19 cellular contexts compared by ENCODE assay signal in the genomic region with DNA sequence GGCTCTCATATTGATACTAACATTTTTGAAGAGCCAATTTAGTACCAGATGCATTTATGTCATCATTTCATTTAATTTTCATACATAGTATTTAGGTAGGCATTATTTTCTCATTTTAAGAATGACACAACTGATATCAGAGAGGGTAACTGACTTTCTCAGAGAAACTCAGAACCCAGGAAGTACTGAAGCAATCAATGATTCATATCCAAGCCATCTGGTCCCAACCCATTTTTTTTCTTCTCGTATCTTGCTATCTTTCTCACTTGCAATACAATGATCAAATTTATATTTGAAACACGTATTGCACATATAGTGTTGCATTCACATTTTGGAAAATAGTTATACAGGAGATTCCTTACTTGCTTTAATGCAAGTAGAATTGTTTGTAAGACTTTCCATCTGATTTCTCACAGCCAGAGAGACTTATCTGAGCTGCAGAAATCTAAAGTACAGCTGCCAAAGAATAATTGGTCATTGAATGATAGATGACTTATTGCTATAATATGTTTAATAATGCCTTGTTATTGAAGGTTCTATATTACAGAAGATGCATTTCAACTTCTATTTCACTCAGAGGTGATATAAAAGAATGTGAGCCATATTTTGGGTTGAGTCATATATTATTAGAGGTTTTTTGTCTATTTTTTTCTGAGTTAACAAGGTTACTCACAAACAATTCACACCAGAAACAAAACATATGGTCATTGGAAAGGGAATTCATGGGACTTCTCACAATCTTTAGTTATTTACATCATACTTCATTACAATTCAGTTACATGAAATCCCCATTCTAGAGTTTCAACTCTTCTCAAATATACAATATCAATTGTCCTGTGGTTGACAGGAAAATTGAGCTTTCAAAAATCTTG.
DNase-seq lines count a peak whose midpoint lies in the region; ATAC-seq and TF ChIP-seq lines count a peak whose summit lies in the region.
"Had no signal": no experiment of that assay in that cellular context is flagged by ENCODE, and none has a peak within 500 bp of the region (broad histone marks: within the 10 kb centered on the region; RNA-seq: fewer than 3 reads in every experiment).

No MANE protein-coding gene starts in this region.

- 84 to 91% (median 85%) methylated on average over 2 of the region's 2 CpGs for WGBS in psoas muscle, 3 donors

- intact Hi-C loops in psoas muscle (cut with DNase I) = no loop called here

- no peak overlapping the region for H3K4me3 ChIP-seq in RWPE2 (ENCODE audit: severe bottlenecking)
- no peak overlapping the region for H3K4me3 ChIP-seq in psoas muscle
- H3K4me3 ChIP-seq: A549, adrenal gland, esophagus squamous epithelium, smooth muscle cell, uterus had no signal

- in situ Hi-C loops in ACHN (cut with HindIII; ENCODE audit: low pct_ligation_motif_present, low pct_unique_long_range_greater_than_20kb, low sequenced_read_pairs) = no loop called here

- H3K36me3 ChIP-seq in RWPE2 (ENCODE audit: low read depth) (no peaks in the 10 kb centered on the region), psoas muscle (ENCODE audit: insufficient read depth in 1 of 2, low read depth in 1 of 2) (no peaks in the 10 kb centered on the region)
- H3K36me3 ChIP-seq: adrenal gland, esophagus squamous epithelium, uterus had no signal

- H3K27ac ChIP-seq in RWPE2 (ENCODE audit: poor library complexity, severe bottlenecking) = peak overlapping the region; percentile 62
- no peak overlapping the region for H3K27ac ChIP-seq in psoas muscle
- H3K27ac ChIP-seq: A549, adrenal gland, esophagus squamous epithelium, KMS-11, uterus had no signal

- ATAC-seq in RWPE2 (ENCODE audit: low read depth) (peak; percentile 74), GM18868 (IDR thresholded peaks at IDR 0.05; ENCODE audit: unreplicated experiment) (no peak), psoas muscle (no peak)
- ATAC-seq: A549; stimulated activated naive CD8-positive, alpha-beta T cell treated with anti-CD3 and anti-CD28 coated beads, Interleukin-15, Interleukin-2, amounts not matched to agents 100 U/mL and 50 U/mL, for 24 hours had no signal

- H3K9me3 ChIP-seq in RWPE2 (ENCODE audit: severe bottlenecking) (no peaks in the 10 kb centered on the region), psoas muscle (no peaks in the 10 kb centered on the region)
- H3K9me3 ChIP-seq: A549, adrenal gland, esophagus squamous epithelium, uterus had no signal

- H3K27me3 ChIP-seq in RWPE2 (ENCODE audit: insufficient read depth, poor library complexity, severe bottlenecking) (no peaks in the 10 kb centered on the region), psoas muscle (ENCODE audit: insufficient read depth in 3 of 3, low read length in 2 of 3) (no peaks in the 10 kb centered on the region)
- H3K27me3 ChIP-seq: adrenal gland, esophagus squamous epithelium, uterus had no signal

- peak; percentile 11 for DNase-seq in ACHN
- peak; percentile 28 for DNase-seq in HT1080 (ENCODE audit: low read depth)
- no peak for DNase-seq in RWPE2 (ENCODE audit: low spot score)
- peak; percentile 34 for DNase-seq in fibroblast of peridontal ligament (ENCODE audit: extremely low read depth)
- no peak for DNase-seq in hypothalamus (lab: John Stamatoyannopoulos, UW)
- no peak for DNase-seq in activated CD8-positive, alpha-beta memory T cell treated with anti-CD3 and anti-CD28 coated beads, Interleukin-2, amount 50 U/mL, for 48 hours
- no peak for DNase-seq in psoas muscle
- DNase-seq: activated CD4-positive, alpha-beta T cell treated with anti-CD3 and anti-CD28 coated beads for 48 hours; activated T-cell treated with anti-CD3 and anti-CD28 coated beads, Interleukin-2, amount 50 U/mL, for 48 hours; adrenal gland; cortex of kidney; esophagus squamous epithelium; NCI-H187; stimulated activated naive CD8-positive, alpha-beta T cell treated with anti-CD3 and anti-CD28 coated beads, Interleukin-15, Interleukin-2, amounts not matched to agents 100 U/mL and 50 U/mL, for 24 hours; uterus had no signal

- TF ChIP-seq CTCF in RWPE2 (IDR thresholded peaks at IDR 0.05; ENCODE audit: poor library complexity, severe bottlenecking) (no peak), psoas muscle (IDR thresholded peaks at IDR 0.05) (no peak)

- H3K4me1 ChIP-seq in RWPE2 (ENCODE audit: insufficient read depth, poor library complexity, severe bottlenecking) = peaks cover 23% of the 10 kb centered on the region
- H3K4me1 ChIP-seq in psoas muscle = no peaks in the 10 kb centered on the region
- H3K4me1 ChIP-seq: uterus had no signal

Comparison
In these comparisons a context has a peak if more than half of its experiments do, and no peak if none do; other contexts are left out.
1. DNase-seq: peak in ACHN (single experiment), HT1080 (single experiment) and fibroblast of peridontal ligament (single experiment); none in RWPE2 (single experiment), hypothalamus (0 of 51), activated CD8-positive, alpha-beta memory T cell treated with anti-CD3 and anti-CD28 coated beads, Interleukin-2, amount 50 U/mL, for 48 hours (single experiment) and psoas muscle (0 of 2).